25 cellular contexts compared by ENCODE assay signal in the genomic region with DNA sequence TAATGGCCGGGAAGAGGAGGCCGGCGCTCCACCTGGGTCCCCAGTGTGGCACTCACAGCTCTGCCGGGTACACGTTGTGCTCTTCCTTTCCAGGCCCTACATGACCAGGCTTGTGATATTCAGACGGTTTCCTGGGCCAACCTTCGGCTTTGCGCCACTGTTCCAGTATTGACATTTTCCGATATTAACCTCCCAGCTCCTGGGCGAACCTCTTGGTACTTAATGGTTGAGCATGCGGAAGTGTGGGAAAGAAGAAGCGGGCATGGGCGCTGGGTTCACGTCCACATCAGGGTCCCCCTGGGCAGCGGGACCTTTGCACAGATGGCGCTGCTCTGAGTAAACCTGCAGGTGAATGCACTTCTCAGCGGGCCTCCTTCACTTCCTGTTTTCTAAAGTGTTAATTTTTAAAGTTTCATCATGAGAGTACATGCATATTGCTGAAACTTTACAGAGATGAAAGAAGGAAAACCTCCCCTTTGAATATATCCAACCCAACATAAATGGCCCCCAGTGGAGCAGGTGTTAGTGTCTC.
DNase-seq lines count a peak whose midpoint lies in the region; ATAC-seq, FAIRE-seq and TF ChIP-seq lines count a peak whose summit lies in the region.
"Had no signal": no experiment of that assay in that cellular context is flagged by ENCODE, and none has a peak within 500 bp of the region (broad histone marks: within the 10 kb centered on the region; RNA-seq: fewer than 3 reads in every experiment).

No MANE protein-coding gene starts in this region.

- H3K27me3 Mint-ChIP-seq in CD8-positive, alpha-beta memory T cell, result no peaks in the 10 kb centered on the region
- H3K27me3 Mint-ChIP-seq: activated CD4-positive, alpha-beta T cell treated with anti-CD3 and anti-CD28 coated beads, Interleukin-2, amount 10 ng/mL, durations not matched to agents 7 days and 5 days; activated naive CD8-positive, alpha-beta T cell treated with anti-CD3 and anti-CD28 coated beads, Interleukin-2, amount 50 U/mL, for 24 hours; naive thymus-derived CD8-positive, alpha-beta T cell had no signal

- H3K27ac ChIP-seq in VCaP (peak overlapping the region; percentile 58), lower lobe of right lung (no peak overlapping the region), aorta (ENCODE audit: low read depth in 1 of 2, low read length in 2 of 2) (no peak overlapping the region)
- no peak overlapping the region for H3K27ac ChIP-seq in CD8-positive, alpha-beta memory T cell (ENCODE audit: low read depth, low read length)
- H3K27ac ChIP-seq: BLaER1 treated with 17β-estradiol and CSF1 and Interleukin-3, amounts not matched to agents 10 nM and 100 nM; body of pancreas had no signal

- POLR2A ChIA-PET in CD8-positive, alpha-beta memory T cell (lab: Charles Lee), result no interaction called here

- no peak for ATAC-seq in left ventricle myocardium superior
- no peak for ATAC-seq in lower lobe of right lung
- ATAC-seq in aorta (ENCODE audit: low FRiP score), result no peak
- ATAC-seq: activated naive CD8-positive, alpha-beta T cell treated with anti-CD3 and anti-CD28 coated beads, Interleukin-2, amount 50 U/mL, for 24 hours; activated T-cell treated with anti-CD3 and anti-CD28 coated beads, Interleukin-2, amount 50 U/mL, for 4 hours; body of pancreas; naive thymus-derived CD8-positive, alpha-beta T cell had no signal

- H3K27ac Mint-ChIP-seq in CD8-positive, alpha-beta memory T cell, result peak overlapping the region in 2 of 8 donors; percentile 20 to 70
- H3K27ac Mint-ChIP-seq: activated CD4-positive, alpha-beta T cell treated with anti-CD3 and anti-CD28 coated beads, Interleukin-2, amount 10 ng/mL, durations not matched to agents 7 days and 5 days; activated naive CD8-positive, alpha-beta T cell treated with anti-CD3 and anti-CD28 coated beads, Interleukin-2, amount 50 U/mL, for 24 hours; HFFc6 had no signal

- H3K4me1 Mint-ChIP-seq in CD8-positive, alpha-beta memory T cell, result peaks cover 42 to 78% (median 45%) of the 10 kb centered on the region in 3 donors

- H3K27me3 ChIP-seq in lower lobe of right lung (ENCODE audit: low read depth) (no peaks in the 10 kb centered on the region), aorta (ENCODE audit: control insufficient read depth in 1 of 2, insufficient read depth in 2 of 2, low read length in 1 of 2) (no peaks in the 10 kb centered on the region)
- H3K27me3 ChIP-seq in CD8-positive, alpha-beta memory T cell (ENCODE audit: insufficient read depth, low read length, poor library complexity, severe bottlenecking), result no peaks in the 10 kb centered on the region
- H3K27me3 ChIP-seq: BLaER1 treated with 17β-estradiol and CSF1 and Interleukin-3, amounts not matched to agents 10 nM and 100 nM; body of pancreas had no signal

- peak overlapping the region in 1 of 7 donors; percentile 48 for H3K4me3 Mint-ChIP-seq in CD8-positive, alpha-beta memory T cell
- H3K4me3 Mint-ChIP-seq: activated CD4-positive, alpha-beta T cell treated with anti-CD3 and anti-CD28 coated beads, Interleukin-2, amount 10 ng/mL, durations not matched to agents 7 days and 5 days; activated naive CD8-positive, alpha-beta T cell treated with anti-CD3 and anti-CD28 coated beads, Interleukin-2, amount 50 U/mL, for 24 hours; activated T-cell treated with anti-CD3 and anti-CD28 coated beads, Interleukin-2, amount 50 U/mL, for 4 hours; HFFc6; naive thymus-derived CD8-positive, alpha-beta T cell had no signal

- no peak for FAIRE-seq in HTR-8/SVneo (lab: Jason Lieb, UNC)
- FAIRE-seq: urothelium cell line had no signal

- H3K4me3 ChIP-seq in lower lobe of right lung, result no peak overlapping the region
- no peak overlapping the region for H3K4me3 ChIP-seq in aorta (ENCODE audit: low read length in 2 of 2)
- no peak overlapping the region for H3K4me3 ChIP-seq in CD8-positive, alpha-beta memory T cell (ENCODE audit: low read length)
- H3K4me3 ChIP-seq: BLaER1 treated with 17β-estradiol and CSF1 and Interleukin-3, amounts not matched to agents 10 nM and 100 nM; body of pancreas; smooth muscle cell had no signal

- no peaks in the 10 kb centered on the region for H3K9me3 Mint-ChIP-seq in CD8-positive, alpha-beta memory T cell
- H3K9me3 Mint-ChIP-seq: activated CD4-positive, alpha-beta T cell treated with anti-CD3 and anti-CD28 coated beads, Interleukin-2, amount 10 ng/mL, durations not matched to agents 7 days and 5 days; activated naive CD8-positive, alpha-beta T cell treated with anti-CD3 and anti-CD28 coated beads, Interleukin-2, amount 50 U/mL, for 24 hours; activated T-cell treated with anti-CD3 and anti-CD28 coated beads, Interleukin-2, amount 50 U/mL, for 4 hours; HFFc6; naive thymus-derived CD8-positive, alpha-beta T cell had no signal

- peaks cover 13% of the 10 kb centered on the region for H3K36me3 ChIP-seq in lower lobe of right lung
- H3K36me3 ChIP-seq in aorta (ENCODE audit: control insufficient read depth in 1 of 2, insufficient read depth in 2 of 2, low read length in 1 of 2), result no peaks in the 10 kb centered on the region
- no peaks in the 10 kb centered on the region for H3K36me3 ChIP-seq in CD8-positive, alpha-beta memory T cell (ENCODE audit: insufficient read depth, low read length)

- H3K9me3 ChIP-seq in lower lobe of right lung (no peaks in the 10 kb centered on the region), aorta (ENCODE audit: control insufficient read depth, low read length) (no peaks in the 10 kb centered on the region)
- H3K9me3 ChIP-seq in CD8-positive, alpha-beta memory T cell (ENCODE audit: low read length), result no peaks in the 10 kb centered on the region
- H3K9me3 ChIP-seq: BLaER1 treated with 17β-estradiol and CSF1 and Interleukin-3, amounts not matched to agents 10 nM and 100 nM; body of pancreas had no signal

- H3K36me3 Mint-ChIP-seq in CD8-positive, alpha-beta memory T cell, result peaks cover 0 to 28% (median 8%) of the 10 kb centered on the region in 3 donors

- intact Hi-C loops in left ventricle myocardium superior (cut with micrococcal nuclease), result no loop called here
- intact Hi-C loops in cardiac septum (cut with DNase I), result no loop called here
- intact Hi-C loops in lower lobe of right lung (cut with DNase I), result no loop called here
- intact Hi-C loops in aorta (cut with DNase I), result no loop called here

- TF ChIP-seq CTCF in VCaP (conservative IDR thresholded peaks at IDR 0.05) (no peak), lower lobe of right lung (IDR thresholded peaks at IDR 0.05) (no peak)

- DNase-seq in left ventricle myocardium superior, result peak; percentile 10
- DNase-seq in cardiac septum (ENCODE audit: low spot score), result no peak
- DNase-seq in lower lobe of right lung, result peak; percentile 21
- DNase-seq in aorta, result peak; percentile 23 to 53
- DNase-seq in CD8-positive, alpha-beta memory T cell, result no peak
- DNase-seq in NCI-H1436 treated with DMSO at 0.1 percent for 48 hours (lab: John Stamatoyannopoulos, UW), result no peak
- no peak for DNase-seq in HTR-8/SVneo (ENCODE audit: insufficient read length, low spot score)
- DNase-seq: activated CD4-positive, alpha-beta T cell treated with anti-CD3 and anti-CD28 coated beads, Interleukin-2, amount 10 ng/mL, durations not matched to agents 7 days and 5 days; activated naive CD8-positive, alpha-beta T cell treated with anti-CD3 and anti-CD28 coated beads, Interleukin-2, amount 50 U/mL, for 24 hours; activated T-cell treated with anti-CD3 and anti-CD28 coated beads, Interleukin-2, amount 50 U/mL, for 4 hours; Calu3; effector CD4-positive, alpha-beta T cell; GOT3; HFFc6; NCI-H1417; NCI-H345; NCI-H748 treated with DMSO at 0.1 percent for 48 hours; stimulated activated CD4-positive, alpha-beta T cell treated with anti-CD3 and anti-CD28 coated beads, Interleukin-2, amount 100 ng/mL, for 24 hours; substantia nigra had no signal

- peaks cover 6% of the 10 kb centered on the region for H3K4me1 ChIP-seq in lower lobe of right lung
- H3K4me1 ChIP-seq in aorta (ENCODE audit: control insufficient read depth in 1 of 2, insufficient read depth in 2 of 2, low read length in 2 of 2), result no peaks in the 10 kb centered on the region
- H3K4me1 ChIP-seq in CD8-positive, alpha-beta memory T cell (ENCODE audit: insufficient read depth, low read length), result no peaks in the 10 kb centered on the region

- CTCF ChIA-PET in CD8-positive, alpha-beta memory T cell (lab: Charles Lee), result no interaction called here

- WGBS in aorta, 2 donors, result 95 to 96% methylated on average over 17 of the region's 17 CpGs

Comparison
In these comparisons a context has a peak if more than half of its experiments do, and no peak if none do; other contexts are left out.
1. DNase-seq: peak in left ventricle myocardium superior (single experiment), lower lobe of right lung (single experiment) and aorta (2 of 2); none in cardiac septum (single experiment), CD8-positive, alpha-beta memory T cell (0 of 5), NCI-H1436 treated with DMSO at 0.1 percent for 48 hours (single experiment) and HTR-8/SVneo (single experiment).